In the genomic region with DNA sequence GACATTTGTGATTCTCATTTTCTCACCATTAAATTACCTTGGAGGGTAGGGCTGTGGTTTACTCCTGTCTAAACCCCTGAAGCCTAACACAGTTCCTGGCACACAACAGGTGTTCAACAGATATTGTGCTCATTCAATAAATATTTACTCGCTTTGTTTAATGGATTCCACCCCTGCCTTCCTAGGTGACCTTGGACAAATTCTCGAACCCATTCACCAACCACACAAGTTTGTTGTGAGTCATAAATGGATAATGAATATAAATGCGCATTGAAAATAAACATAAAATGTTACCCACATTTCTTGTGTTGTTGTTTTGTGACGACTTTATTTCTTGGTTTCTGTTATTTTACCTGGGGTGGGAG, we compare ENCODE assay signal across 2 cellular contexts.
TF ChIP-seq lines count a peak whose summit lies in the region.

No MANE protein-coding gene starts in this region.

TF ChIP-seq in GM12878, 131 proteins besides CTCF, POLR2A, EP300 and RAD21:
- no peak for TF ChIP-seq JUND (IDR thresholded peaks at IDR 0.05; ENCODE audit: low read depth, low read length)
- no peak for TF ChIP-seq SIN3A (IDR thresholded peaks at IDR 0.05; ENCODE audit: low read depth, low read length)
- no peak for TF ChIP-seq MAX (IDR thresholded peaks at IDR 0.05; ENCODE audit: low read depth, low read length)
- 0 out of 2 replicates have a peak, but pooled peaks have one; percentile 10 for TF ChIP-seq DPF2 (IDR thresholded peaks at IDR 0.05)

TF ChIP-seq in GM12891, 5 proteins besides CTCF, POLR2A, EP300 and RAD21:
- TF ChIP-seq SPI1 (IDR thresholded peaks at IDR 0.05; ENCODE audit: low read depth, low read length) = no peak
- no peak for TF ChIP-seq PAX5 (IDR thresholded peaks at IDR 0.05; ENCODE audit: insufficient read depth, low read length, severe bottlenecking)
- no peak for TF ChIP-seq POLR2AphosphoS5 (IDR thresholded peaks at IDR 0.05; ENCODE audit: low read depth, low read length)
- TF ChIP-seq POU2F2 (IDR thresholded peaks at IDR 0.05; ENCODE audit: low read depth, low read length) = no peak
- TF ChIP-seq TAF1 (IDR thresholded peaks at IDR 0.05; ENCODE audit: low read depth, low read length) = no peak
